Comparison of ENCODE assay signal across 1 cellular context in the genomic region with DNA sequence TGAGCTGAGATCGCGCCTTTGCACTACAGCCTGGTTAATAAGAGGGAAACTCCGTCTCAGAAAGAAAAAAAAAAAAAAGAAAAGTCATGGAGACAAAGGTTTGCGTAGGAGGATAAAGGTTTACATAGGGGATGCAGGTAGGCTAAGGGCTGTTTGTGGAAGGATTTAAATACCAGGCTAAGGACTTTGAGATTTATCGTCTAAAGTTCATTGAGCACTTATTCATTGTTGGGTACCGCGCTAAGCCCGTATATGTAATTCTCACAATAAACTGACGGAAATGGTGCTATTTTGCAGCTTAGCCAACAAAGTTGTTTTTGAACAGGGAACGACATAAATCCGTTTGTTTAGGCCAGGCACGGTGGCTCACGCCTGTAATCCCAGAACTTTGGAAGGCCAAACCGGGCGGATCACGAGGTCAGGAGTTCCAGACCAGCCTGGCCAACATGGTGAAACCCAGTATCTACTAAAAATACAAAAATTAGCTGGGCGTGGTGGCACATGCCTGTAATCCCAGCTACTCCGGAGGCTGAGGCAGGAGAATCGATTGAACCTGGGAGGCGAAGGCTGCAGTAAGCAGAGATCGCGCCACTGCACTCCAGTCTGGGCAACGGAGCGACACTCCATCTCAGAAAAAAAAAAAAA.
A peak's percentile ranks its signal among the peaks of the same experiment; 100 is the strongest.
TF ChIP-seq lines count a peak whose summit lies in the region.
"Not testable (repeated sequence)": the region's sequence is repeated elsewhere in the genome, so short reads cannot be mapped to it uniquely, and the experiment has no call there.

No MANE protein-coding gene starts in this region.

TF ChIP-seq in K562, 482 proteins besides CTCF, POLR2A, EP300 and RAD21:
- TF ChIP-seq, protein P1, sequence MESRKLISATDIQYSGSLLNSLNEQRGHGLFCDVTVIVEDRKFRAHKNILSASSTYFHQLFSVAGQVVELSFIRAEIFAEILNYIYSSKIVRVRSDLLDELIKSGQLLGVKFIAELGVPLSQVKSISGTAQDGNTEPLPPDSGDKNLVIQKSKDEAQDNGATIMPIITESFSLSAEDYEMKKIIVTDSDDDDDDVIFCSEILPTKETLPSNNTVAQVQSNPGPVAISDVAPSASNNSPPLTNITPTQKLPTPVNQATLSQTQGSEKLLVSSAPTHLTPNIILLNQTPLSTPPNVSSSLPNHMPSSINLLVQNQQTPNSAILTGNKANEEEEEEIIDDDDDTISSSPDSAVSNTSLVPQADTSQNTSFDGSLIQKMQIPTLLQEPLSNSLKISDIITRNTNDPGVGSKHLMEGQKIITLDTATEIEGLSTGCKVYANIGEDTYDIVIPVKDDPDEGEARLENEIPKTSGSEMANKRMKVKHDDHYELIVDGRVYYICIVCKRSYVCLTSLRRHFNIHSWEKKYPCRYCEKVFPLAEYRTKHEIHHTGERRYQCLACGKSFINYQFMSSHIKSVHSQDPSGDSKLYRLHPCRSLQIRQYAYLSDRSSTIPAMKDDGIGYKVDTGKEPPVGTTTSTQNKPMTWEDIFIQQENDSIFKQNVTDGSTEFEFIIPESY (CRISPR knock-in tag; IDR thresholded peaks at IDR 0.05): 0 out of 2 replicates have a peak, but pooled peaks have one; percentile 29
- TF ChIP-seq, protein P2, sequence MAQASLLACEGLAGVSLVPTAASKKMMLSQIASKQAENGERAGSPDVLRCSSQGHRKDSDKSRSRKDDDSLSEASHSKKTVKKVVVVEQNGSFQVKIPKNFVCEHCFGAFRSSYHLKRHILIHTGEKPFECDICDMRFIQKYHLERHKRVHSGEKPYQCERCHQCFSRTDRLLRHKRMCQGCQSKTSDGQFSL (CRISPR knock-in tag; IDR thresholded peaks at IDR 0.05): not testable (repeated sequence)
- TF ChIP-seq, protein P2 (tag; IDR thresholded peaks at IDR 0.05): peak in 1 of 2 experiments; percentile 50; a peak in 1 of 4 replicates
- TF ChIP-seq THRAP3 (IDR thresholded peaks at IDR 0.05; ENCODE audit: borderline replicate concordance): peak; percentile 76; the same call in 1 of the 2 replicates
- peak; percentile 3; the same call in 1 of the 2 replicates for TF ChIP-seq ELF1 (tag; IDR thresholded peaks at IDR 0.05)
- 0 out of 2 replicates have a peak, but pooled peaks have one; percentile 11 for TF ChIP-seq FOXP1 (CRISPR knock-in tag; IDR thresholded peaks at IDR 0.05)
- TF ChIP-seq NR2C1 (IDR thresholded peaks at IDR 0.05): 0 out of 2 replicates have a peak, but pooled peaks have one; percentile 13
- TF ChIP-seq NR2C1 (tag; IDR thresholded peaks at IDR 0.05): not testable (repeated sequence)
- TF ChIP-seq, protein P3, sequence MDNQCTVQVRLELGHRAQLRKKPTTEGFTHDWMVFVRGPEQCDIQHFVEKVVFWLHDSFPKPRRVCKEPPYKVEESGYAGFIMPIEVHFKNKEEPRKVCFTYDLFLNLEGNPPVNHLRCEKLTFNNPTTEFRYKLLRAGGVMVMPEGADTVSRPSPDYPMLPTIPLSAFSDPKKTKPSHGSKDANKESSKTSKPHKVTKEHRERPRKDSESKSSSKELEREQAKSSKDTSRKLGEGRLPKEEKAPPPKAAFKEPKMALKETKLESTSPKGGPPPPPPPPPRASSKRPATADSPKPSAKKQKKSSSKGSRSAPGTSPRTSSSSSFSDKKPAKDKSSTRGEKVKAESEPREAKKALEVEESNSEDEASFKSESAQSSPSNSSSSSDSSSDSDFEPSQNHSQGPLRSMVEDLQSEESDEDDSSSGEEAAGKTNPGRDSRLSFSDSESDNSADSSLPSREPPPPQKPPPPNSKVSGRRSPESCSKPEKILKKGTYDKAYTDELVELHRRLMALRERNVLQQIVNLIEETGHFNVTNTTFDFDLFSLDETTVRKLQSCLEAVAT (IDR thresholded peaks at IDR 0.05): peak in 1 of 2 experiments; percentile 89; a peak in 2 of 4 replicates
